In the genomic region with DNA sequence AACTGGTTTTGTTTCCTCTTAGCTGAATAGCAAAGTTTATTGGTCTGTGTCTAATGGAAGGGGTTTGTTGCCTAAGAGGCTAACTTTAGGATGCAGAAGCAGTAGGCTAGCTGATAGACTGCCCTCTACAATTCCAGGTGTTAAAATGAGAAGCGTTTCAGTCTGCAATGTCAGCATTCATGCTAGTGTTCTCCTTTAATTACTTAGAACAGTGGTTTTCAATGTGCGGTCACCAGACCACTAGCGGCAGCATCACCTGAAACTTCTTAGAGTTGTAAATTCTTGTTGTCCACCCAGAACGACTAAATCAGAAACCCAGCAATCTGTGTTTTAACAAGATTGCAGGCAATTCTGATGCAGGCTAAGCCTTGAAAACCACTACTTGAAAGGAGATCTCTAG, we compare ENCODE assay signal across 22 cellular contexts.
A peak's percentile ranks its signal among the peaks of the same experiment; 100 is the strongest.
DNase-seq lines count a peak whose midpoint lies in the region; ATAC-seq, FAIRE-seq and TF ChIP-seq lines count a peak whose summit lies in the region.
"Had no signal": no experiment of that assay in that cellular context is flagged by ENCODE, and none has a peak within 500 bp of the region (broad histone marks: within the 10 kb centered on the region; RNA-seq: fewer than 3 reads in every experiment).

No MANE protein-coding gene starts in this region.

- H4K20me1 ChIP-seq in GM23338 (replicated peaks; ENCODE audit: insufficient read depth) (no peaks in the 10 kb centered on the region), MM.1S (ENCODE audit: insufficient read depth, low read length) (no peaks in the 10 kb centered on the region)
- H4K20me1 ChIP-seq: BLaER1 treated with 17β-estradiol and CSF1 and Interleukin-3, amounts not matched to agents 10 nM and 100 nM had no signal

- POLR2A ChIA-PET in A549 (lab: Yijun Ruan, JAX): no interaction called here

- ATAC-seq in A549: no peak
- ATAC-seq in GM23338: no peak
- no peak for ATAC-seq in aorta (ENCODE audit: low FRiP score)
- no peak for ATAC-seq in effector memory CD8-positive, alpha-beta T cell (replicated peaks)
- ATAC-seq: CD8-positive, alpha-beta T cell had no signal

- CTCF ChIA-PET in A549 (lab: Yijun Ruan, JAX): no interaction called here

- 77% methylated on average over 4 of the region's 4 CpGs for WGBS in A549 (ENCODE audit: missing lambda C conversion rate)
- WGBS in sigmoid colon, 2 donors: 94% methylated on average over 4 of the region's 4 CpGs
- 87 to 90% methylated on average over 4 of the region's 4 CpGs for WGBS in aorta, 2 donors

- H3K27ac ChIP-seq in A549 (no peak overlapping the region), GM23338 (ENCODE audit: low read depth) (no peak overlapping the region), MM.1S (ENCODE audit: low read length) (peak overlapping the region; percentile 78), sigmoid colon (no peak overlapping the region), aorta (ENCODE audit: low read depth in 1 of 2, low read length in 2 of 2) (no peak overlapping the region)
- H3K27ac ChIP-seq: BLaER1 treated with 17β-estradiol and CSF1 and Interleukin-3, amounts not matched to agents 10 nM and 100 nM; C4-2B had no signal

- no peak overlapping the region for H3K4me3 Mint-ChIP-seq in GM23338
- no peak overlapping the region for H3K4me3 Mint-ChIP-seq in effector memory CD8-positive, alpha-beta T cell
- H3K4me3 Mint-ChIP-seq: B cell; CD4-positive, alpha-beta T cell; CD8-positive, alpha-beta T cell had no signal

- no peak overlapping the region for H3K4me2 ChIP-seq in A549
- no peak overlapping the region for H3K4me2 ChIP-seq in GM23338
- H3K4me2 ChIP-seq in MM.1S (ENCODE audit: low read depth, low read length): peak overlapping the region; percentile 59; the same call in 1 of the 2 replicates
- H3K4me2 ChIP-seq: BLaER1 treated with 17β-estradiol and CSF1 and Interleukin-3, amounts not matched to agents 10 nM and 100 nM had no signal

- H3K36me3 ChIP-seq in GM23338 (ENCODE audit: insufficient read depth): no peaks in the 10 kb centered on the region
- H3K36me3 ChIP-seq in MM.1S (replicated peaks; ENCODE audit: insufficient read depth, low read length): no peaks in the 10 kb centered on the region
- H3K36me3 ChIP-seq in sigmoid colon: no peaks in the 10 kb centered on the region
- H3K36me3 ChIP-seq in aorta (ENCODE audit: control insufficient read depth in 1 of 2, insufficient read depth in 2 of 2, low read length in 1 of 2): no peaks in the 10 kb centered on the region
- H3K36me3 ChIP-seq: BLaER1 treated with 17β-estradiol and CSF1 and Interleukin-3, amounts not matched to agents 10 nM and 100 nM had no signal

- H3K9me2 ChIP-seq in GM23338 (ENCODE audit: insufficient read depth): no peaks in the 10 kb centered on the region
- H3K9me2 ChIP-seq in MM.1S (replicated peaks; ENCODE audit: insufficient read depth, low read length): no peaks in the 10 kb centered on the region

- H3K4me1 Mint-ChIP-seq in GM23338: no peaks in the 10 kb centered on the region
- H3K4me1 Mint-ChIP-seq in effector memory CD8-positive, alpha-beta T cell (ENCODE audit: low read depth in 2 of 2): no peaks in the 10 kb centered on the region
- H3K4me1 Mint-ChIP-seq: B cell had no signal

- no peaks in the 10 kb centered on the region for H3K27me3 Mint-ChIP-seq in GM23338 (ENCODE audit: insufficient read depth, low read depth, poor library complexity)
- no peaks in the 10 kb centered on the region for H3K27me3 Mint-ChIP-seq in effector memory CD8-positive, alpha-beta T cell
- H3K27me3 Mint-ChIP-seq: B cell; CD4-positive, alpha-beta T cell had no signal

- H3K9me3 ChIP-seq in A549 (no peaks in the 10 kb centered on the region), MM.1S (replicated peaks; ENCODE audit: insufficient read depth, low read length) (no peaks in the 10 kb centered on the region), sigmoid colon (no peaks in the 10 kb centered on the region), aorta (ENCODE audit: control insufficient read depth, low read length) (no peaks in the 10 kb centered on the region)
- H3K9me3 ChIP-seq: BLaER1 treated with 17β-estradiol and CSF1 and Interleukin-3, amounts not matched to agents 10 nM and 100 nM; Caco-2 had no signal

- no peak overlapping the region for H3K9ac ChIP-seq in MM.1S (ENCODE audit: low read length)
- H3K9ac ChIP-seq: BLaER1 treated with 17β-estradiol and CSF1 and Interleukin-3, amounts not matched to agents 10 nM and 100 nM had no signal

- no peaks in the 10 kb centered on the region for H3K79me2 ChIP-seq in GM23338 (replicated peaks; ENCODE audit: insufficient read depth)
- no peaks in the 10 kb centered on the region for H3K79me2 ChIP-seq in MM.1S (ENCODE audit: low read length)

- no peak for TF ChIP-seq RAD21 in A549 (conservative IDR thresholded peaks at IDR 0.05 in 1 of 2, IDR thresholded peaks at IDR 0.05 in 1 of 2)

- H2AFZ ChIP-seq in GM23338: peak overlapping the region; percentile 40; the same call in 1 of the 2 replicates
- peak overlapping the region; percentile 57; the same call in 1 of the 2 replicates for H2AFZ ChIP-seq in MM.1S (ENCODE audit: low read length)

- H3K4me3 ChIP-seq in A549 (no peak overlapping the region), GM23338 (no peak overlapping the region), MM.1S (ENCODE audit: low read length) (no peak overlapping the region), sigmoid colon (no peak overlapping the region), aorta (ENCODE audit: low read length in 2 of 2) (no peak overlapping the region)
- H3K4me3 ChIP-seq: BLaER1 treated with 17β-estradiol and CSF1 and Interleukin-3, amounts not matched to agents 10 nM and 100 nM had no signal

- DNase-seq in A549 (ENCODE audit: low read depth in 1 of 2, low spot score in 1 of 2) (no peak), GM23338 (ENCODE audit: low spot score) (no peak), MM.1S (peak; percentile 98), RPMI8226 (peak; percentile 23), epidermal melanocyte (ENCODE audit: insufficient read length, low spot score) (no peak), sigmoid colon (no peak), aorta (no peak)
- DNase-seq in effector memory CD8-positive, alpha-beta T cell: no peak
- DNase-seq: 8988T; AML-193; Caco-2; Calu3; CD4-positive, alpha-beta T cell; CD8-positive, alpha-beta T cell; DMS79 treated with DMSO at 0.1 percent for 48 hours; GF-D8 had no signal

- FAIRE-seq in A549 (lab: Jason Lieb, UNC): no peak
- FAIRE-seq: D721Med, GM12891, GM19239 had no signal

- no peak overlapping the region for H3K27ac Mint-ChIP-seq in GM23338
- H3K27ac Mint-ChIP-seq in effector memory CD8-positive, alpha-beta T cell: no peak overlapping the region
- H3K27ac Mint-ChIP-seq: B cell; CD4-positive, alpha-beta T cell; CD8-positive, alpha-beta T cell had no signal

- no peaks in the 10 kb centered on the region; the same call in 2 of the 3 replicates for H3K36me3 Mint-ChIP-seq in GM23338 (ENCODE audit: low read depth)
- H3K36me3 Mint-ChIP-seq in effector memory CD8-positive, alpha-beta T cell (ENCODE audit: insufficient read depth): no peaks in the 10 kb centered on the region
- H3K36me3 Mint-ChIP-seq: CD8-positive, alpha-beta T cell had no signal

- H3K4me1 ChIP-seq in A549 (no peaks in the 10 kb centered on the region), GM23338 (ENCODE audit: insufficient read depth) (no peaks in the 10 kb centered on the region), MM.1S (ENCODE audit: low read length) (peaks cover 33% of the 10 kb centered on the region), sigmoid colon (no peaks in the 10 kb centered on the region), aorta (ENCODE audit: control insufficient read depth in 1 of 2, insufficient read depth in 2 of 2, low read length in 2 of 2) (no peaks in the 10 kb centered on the region)
- H3K4me1 ChIP-seq: BLaER1 treated with 17β-estradiol and CSF1 and Interleukin-3, amounts not matched to agents 10 nM and 100 nM; Caco-2 had no signal

- no peaks in the 10 kb centered on the region for H3F3A ChIP-seq in GM23338 (replicated peaks; ENCODE audit: low read depth)
- peaks cover 19% of the 10 kb centered on the region for H3F3A ChIP-seq in MM.1S (ENCODE audit: insufficient read depth, low read length)

- TF ChIP-seq CTCF in A549 (IDR thresholded peaks at IDR 0.05) (no peak), GM23338 (conservative IDR thresholded peaks at IDR 0.05; ENCODE audit: low read depth in 2 of 2) (no peak), MM.1S (IDR thresholded peaks at IDR 0.05; ENCODE audit: low read length) (peak; percentile 18), sigmoid colon (IDR thresholded peaks at IDR 0.05) (no peak)

- H3K9me3 Mint-ChIP-seq in GM23338: no peaks in the 10 kb centered on the region
- peaks cover 0 to 5% of the 10 kb centered on the region in 2 donors for H3K9me3 Mint-ChIP-seq in effector memory CD8-positive, alpha-beta T cell
- H3K9me3 Mint-ChIP-seq: CD4-positive, alpha-beta T cell had no signal

- intact Hi-C loops in sigmoid colon (cut with DNase I): no loop called here
- intact Hi-C loops in aorta (cut with DNase I): no loop called here

- no peak for TF ChIP-seq EP300 in A549 (IDR thresholded peaks at IDR 0.05)
- no peak for TF ChIP-seq EP300 in sigmoid colon (IDR thresholded peaks at IDR 0.05)

- H3K27me3 ChIP-seq in GM23338 (ENCODE audit: insufficient read depth) (no peaks in the 10 kb centered on the region), MM.1S (replicated peaks; ENCODE audit: insufficient read depth, low read length) (no peaks in the 10 kb centered on the region), sigmoid colon (no peaks in the 10 kb centered on the region), aorta (ENCODE audit: control insufficient read depth in 1 of 2, insufficient read depth in 2 of 2, low read length in 1 of 2) (no peaks in the 10 kb centered on the region)
- H3K27me3 ChIP-seq: BLaER1 treated with 17β-estradiol and CSF1 and Interleukin-3, amounts not matched to agents 10 nM and 100 nM had no signal

- TF ChIP-seq POLR2A in A549 (IDR thresholded peaks at IDR 0.05; ENCODE audit: low read length): no peak
- no peak for TF ChIP-seq POLR2A in sigmoid colon (IDR thresholded peaks at IDR 0.05)

TF ChIP-seq in A549, 52 proteins besides CTCF, POLR2A, EP300 and RAD21 (continues in another document):
- TF ChIP-seq MAFK (IDR thresholded peaks at IDR 0.05; ENCODE audit: partially characterized antibody): peak; percentile 13

TF ChIP-seq in GM23338, 12 proteins besides CTCF, POLR2A, EP300 and RAD21 (continues in another document):
- TF ChIP-seq NANOG (IDR thresholded peaks at IDR 0.05; ENCODE audit: borderline replicate concordance): no peak
- TF ChIP-seq EZH2 (IDR thresholded peaks at IDR 0.05; ENCODE audit: low read depth, unreplicated experiment): no peak
- no peak for TF ChIP-seq STAT1 (IDR thresholded peaks at IDR 0.05; ENCODE audit: unreplicated experiment)
- TF ChIP-seq JUNB (IDR thresholded peaks at IDR 0.05; ENCODE audit: unreplicated experiment): no peak

Comparison
In these comparisons a context has a peak if more than half of its experiments do, and no peak if none do; other contexts are left out.
1. DNase-seq: peak in MM.1S (single experiment) and RPMI8226 (single experiment); none in A549 (0 of 2), GM23338 (single experiment), epidermal melanocyte (single experiment), sigmoid colon (single experiment), aorta (0 of 2) and effector memory CD8-positive, alpha-beta T cell (0 of 3).